In the genomic region with DNA sequence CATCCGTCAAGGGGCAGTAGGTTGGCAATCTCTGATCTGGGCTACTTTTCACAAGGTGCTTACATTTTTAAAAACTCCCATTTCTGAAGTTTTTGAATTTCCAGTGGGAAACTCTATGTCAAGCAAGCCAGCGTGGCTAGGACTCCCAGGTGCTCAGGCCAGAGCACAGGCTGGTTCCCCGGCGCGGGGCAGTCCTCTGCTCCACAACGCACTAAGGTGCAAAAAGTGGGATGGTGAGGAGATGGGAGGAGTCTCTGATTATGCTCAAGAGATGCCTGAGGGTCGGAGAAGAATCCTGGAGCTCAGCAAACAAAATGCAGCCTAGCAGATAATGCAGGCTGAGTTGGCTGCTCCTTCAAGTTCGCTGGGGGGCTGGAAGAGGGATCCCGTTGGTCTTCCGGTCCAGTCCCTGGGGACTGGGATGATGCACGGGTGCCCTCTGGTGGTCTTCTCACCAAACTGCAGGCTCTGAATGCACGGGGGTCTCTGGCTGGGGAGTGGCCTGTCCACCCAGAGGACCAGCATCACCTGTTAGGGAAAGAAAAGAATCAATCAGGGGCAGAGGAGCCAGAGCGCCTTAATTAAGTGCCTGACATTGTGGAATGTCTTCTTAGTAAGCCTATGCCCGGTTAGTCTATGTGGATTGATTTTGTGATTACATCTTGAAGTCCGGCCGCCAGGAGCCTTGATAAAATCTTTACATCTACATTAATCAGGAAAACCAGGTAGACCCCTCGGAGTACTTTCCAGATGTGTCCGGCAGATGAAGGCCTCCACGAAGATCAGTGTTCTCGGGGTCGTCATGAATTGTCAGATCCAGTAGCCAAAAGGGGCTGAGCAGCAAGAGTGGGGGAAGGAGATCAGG, we compare ENCODE assay signal across 8 cellular contexts.
DNase-seq lines count a peak whose midpoint lies in the region; ATAC-seq, FAIRE-seq and TF ChIP-seq lines count a peak whose summit lies in the region.

No MANE protein-coding gene starts in this region.

- no peak overlapping the region for H3K4me3 ChIP-seq in GM12865 (ENCODE audit: low read depth, low read length)
- peak overlapping the region; percentile 21 for H3K4me3 ChIP-seq in brain microvascular endothelial cell (ENCODE audit: low read depth, low read length)
- no peak overlapping the region for H3K4me3 ChIP-seq in keratinocyte (ENCODE audit: control insufficient read depth in 2 of 3, extremely low read depth in 1 of 3, insufficient read depth in 2 of 3, low read depth in 1 of 3, low read length in 3 of 3)

- no peaks in the 10 kb centered on the region for H3K9me1 ChIP-seq in keratinocyte (ENCODE audit: control insufficient read depth, extremely low read depth, insufficient read depth, low read length)

- no peaks in the 10 kb centered on the region for H4K20me1 ChIP-seq in keratinocyte (ENCODE audit: control insufficient read depth, extremely low read depth, insufficient read depth, low read length)

- in situ Hi-C loops in ACHN (cut with HindIII; ENCODE audit: low pct_ligation_motif_present, low pct_unique_long_range_greater_than_20kb, low sequenced_read_pairs) (no loop called here), brain microvascular endothelial cell (cut with HindIII; ENCODE audit: low pct_ligation_motif_present, low sequenced_read_pairs) (no loop called here)

- H3K27ac ChIP-seq in brain microvascular endothelial cell (no peak overlapping the region), keratinocyte (ENCODE audit: control insufficient read depth, insufficient read depth, low read length) (no peak overlapping the region)

- H3K27me3 ChIP-seq in brain microvascular endothelial cell (replicated peaks), result no peaks in the 10 kb centered on the region
- H3K27me3 ChIP-seq in keratinocyte (ENCODE audit: control insufficient read depth, extremely low read depth, insufficient read depth, low read length), result no peaks in the 10 kb centered on the region

- no peak for FAIRE-seq in keratinocyte (lab: Jason Lieb, UNC)

- no peaks in the 10 kb centered on the region for H3K36me3 ChIP-seq in brain microvascular endothelial cell (replicated peaks)
- H3K36me3 ChIP-seq in keratinocyte (ENCODE audit: control insufficient read depth in 2 of 2, extremely low read depth in 1 of 2, insufficient read depth in 2 of 2, low read length in 2 of 2), result no peaks in the 10 kb centered on the region

- TF ChIP-seq CTCF in GM12865 (IDR thresholded peaks at IDR 0.05; ENCODE audit: insufficient read depth, low read depth, low read length, missing control alignments) (peak; percentile 87), brain microvascular endothelial cell (IDR thresholded peaks at IDR 0.05; ENCODE audit: low read depth, low read length, missing control alignments) (peak; percentile 98), keratinocyte (optimal IDR thresholded peaks at IDR 0.05 in 1 of 3, IDR thresholded peaks at IDR 0.05 in 1 of 3, conservative IDR thresholded peaks at IDR 0.05 in 1 of 3; ENCODE audit: extremely low read depth in 1 of 3, insufficient read depth in 2 of 3, low read length in 3 of 3) (peak; percentile 68 to 88 (median 72))

- no peaks in the 10 kb centered on the region for H3K79me2 ChIP-seq in keratinocyte (ENCODE audit: control insufficient read depth, insufficient read depth, low read length)

- H3K4me2 ChIP-seq in keratinocyte (ENCODE audit: control insufficient read depth, extremely low read depth, insufficient read depth, low read depth, low read length), result no peak overlapping the region

- no peaks in the 10 kb centered on the region for H3K9me3 ChIP-seq in keratinocyte (ENCODE audit: control insufficient read depth, low read depth, low read length)

- H3K9ac ChIP-seq in keratinocyte (ENCODE audit: control insufficient read depth, extremely low read depth, insufficient read depth, low read length), result no peak overlapping the region

- peak; percentile 50 for DNase-seq in ACHN
- DNase-seq in GM12865 (ENCODE audit: low read depth), result peak; percentile 50
- DNase-seq in HK-2 (ENCODE audit: unreplicated experiment), result peak; percentile 47
- peak; percentile 11 for DNase-seq in RPMI8226
- DNase-seq in brain microvascular endothelial cell, result peak; percentile 12
- no peak for DNase-seq in keratinocyte (ENCODE audit: low read depth, low spot score)
- peak; percentile 31 for DNase-seq in stimulated activated CD4-positive, alpha-beta T cell treated with anti-CD3 and anti-CD28 coated beads, Interleukin-1b, Interleukin-23, amount 100 ng/mL, for 48 hours

- dilution Hi-C loops in keratinocyte (cut with MboI; ENCODE audit: extremely low pct_ligation_motif_present, low sequenced_read_pairs), result no loop called here

- H2AFZ ChIP-seq in keratinocyte (ENCODE audit: control insufficient read depth, low read length), result no peak overlapping the region

- H3K4me1 ChIP-seq in keratinocyte (ENCODE audit: control insufficient read depth, extremely low read depth, insufficient read depth, low read length), result no peaks in the 10 kb centered on the region

- no peak for ATAC-seq in HG03439 (IDR thresholded peaks at IDR 0.05; ENCODE audit: unreplicated experiment)
